ENCODE assay signal across 8 cellular contexts in genomic region chr9:109520475-109521132, GRCh38. TPM values are rescaled to one million over a fixed set of nuclear protein-coding genes. Genes with fewer than 3 reads are reported as not detected.
DNase-seq lines count a peak whose midpoint lies in the region; ATAC-seq lines count a peak whose summit lies in the region.

No MANE protein-coding gene starts in this region.

- H3K27ac Mint-ChIP-seq in activated T-cell treated with anti-CD3 and anti-CD28 coated beads, Interleukin-2, amount 50 U/mL, for 72 hours = no peak overlapping the region

- H3K27me3 Mint-ChIP-seq in activated T-cell treated with anti-CD3 and anti-CD28 coated beads, Interleukin-2, amount 50 U/mL, for 72 hours (ENCODE audit: low read depth) = peaks cover 23% of the 10 kb centered on the region

- no peaks in the 10 kb centered on the region for H3K36me3 Mint-ChIP-seq in activated T-cell treated with anti-CD3 and anti-CD28 coated beads, Interleukin-2, amount 50 U/mL, for 72 hours (ENCODE audit: insufficient read depth in 2 of 2)

- H3K9me3 Mint-ChIP-seq in activated T-cell treated with anti-CD3 and anti-CD28 coated beads, Interleukin-2, amount 50 U/mL, for 72 hours = no peaks in the 10 kb centered on the region

- DNase-seq in DMS53 treated with DMSO at 0.1 percent for 48 hours (lab: John Stamatoyannopoulos, UW; ENCODE audit: unreplicated experiment) = peak; percentile 41
- DNase-seq in NCI-H460 (ENCODE audit: extremely low read depth, low read depth) = peak; percentile 75
- peak; percentile 49 to 51 for DNase-seq in activated T-cell treated with anti-CD3 and anti-CD28 coated beads, Interleukin-2, amount 50 U/mL, for 72 hours
- peak in 41 of 42 donors; percentile 21 to 87 (median 68) for DNase-seq in head of caudate nucleus
- DNase-seq in pons (ENCODE audit: low spot score) = peak; percentile 77

- ATAC-seq in GM19328 (IDR thresholded peaks at IDR 0.05; ENCODE audit: unreplicated experiment) (peak; percentile 79), HG03442 (IDR thresholded peaks at IDR 0.05; ENCODE audit: unreplicated experiment) (peak; percentile 91), HG03565 (IDR thresholded peaks at IDR 0.05; ENCODE audit: unreplicated experiment) (no peak)
- peak; percentile 70 to 75 for ATAC-seq in activated T-cell treated with anti-CD3 and anti-CD28 coated beads, Interleukin-2, amount 50 U/mL, for 72 hours (replicated peaks in 1 of 2)

- no peak overlapping the region for H3K4me3 Mint-ChIP-seq in activated T-cell treated with anti-CD3 and anti-CD28 coated beads, Interleukin-2, amount 50 U/mL, for 72 hours

- intact Hi-C loops in head of caudate nucleus (cut with DNase I) = no loop called here

- H3K4me1 Mint-ChIP-seq in activated T-cell treated with anti-CD3 and anti-CD28 coated beads, Interleukin-2, amount 50 U/mL, for 72 hours (ENCODE audit: low read depth) = peaks cover 6% of the 10 kb centered on the region

RNA-seq across cellular contexts. Expression of gene PTPN3, which starts 22.5 kb away (rescaled TPM):
- 6.9 and 9.2 TPM in 2 replicates for total RNA-seq in NCI-H460 (2014; rRNA removed; shearing (Covaris generic))
- polyA plus RNA-seq in NCI-H460 (2014; cell fraction: nucleus; rRNA removed) = 3.5 and 6.5 TPM in 2 replicates
- 1 to 10 TPM; 2.7 to 5.4 TPM for total RNA-seq in activated T-cell treated with anti-CD3 and anti-CD28 coated beads, Interleukin-2, amount 50 U/mL, for 72 hours
